ENCODE assay signal across 8 cellular contexts in genomic region chr22:41910050-41910598, GRCh38. TPM values are rescaled to one million over a fixed set of nuclear protein-coding genes. Genes with fewer than 3 reads are reported as not detected.
DNase-seq lines count a peak whose midpoint lies in the region; ATAC-seq and TF ChIP-seq lines count a peak whose summit lies in the region.

No MANE protein-coding gene starts in this region.

- H3K27me3 ChIP-seq in endodermal cell (ENCODE audit: control insufficient read depth, insufficient read depth, low read length, poor library complexity, severe bottlenecking) (peaks cover 67% of the 10 kb centered on the region), vagina (peaks cover 17% of the 10 kb centered on the region)

- H3K4me3 Mint-ChIP-seq in stimulated activated naive CD8-positive, alpha-beta T cell treated with anti-CD3 and anti-CD28 coated beads, Interleukin-15, amount 100 ng/mL, for 72 hours = peak overlapping the region; percentile 39 to 68
- no peak overlapping the region for H3K4me3 Mint-ChIP-seq in endodermal cell

- H3K9ac ChIP-seq in endodermal cell (ENCODE audit: extremely low read depth, low read length, poor library complexity, severe bottlenecking) = no peak overlapping the region

- H3K4me1 Mint-ChIP-seq in stimulated activated naive CD8-positive, alpha-beta T cell treated with anti-CD3 and anti-CD28 coated beads, Interleukin-15, amount 100 ng/mL, for 72 hours = peaks cover 58% of the 10 kb centered on the region
- peaks cover 4% of the 10 kb centered on the region for H3K4me1 Mint-ChIP-seq in endodermal cell

- peak; percentile 1 for ATAC-seq in stimulated activated naive CD8-positive, alpha-beta T cell treated with anti-CD3 and anti-CD28 coated beads, Interleukin-15, amount 100 ng/mL, for 72 hours
- no peak for ATAC-seq in stimulated activated naive CD8-positive, alpha-beta T cell treated with anti-CD3 and anti-CD28 coated beads, Interleukin-15, Interleukin-2, amounts not matched to agents 100 U/mL and 50 U/mL, for 24 hours
- no peak for ATAC-seq in HG02973 (IDR thresholded peaks at IDR 0.05; ENCODE audit: unreplicated experiment)

- TF ChIP-seq CTCF in endodermal cell (conservative IDR thresholded peaks at IDR 0.05) = no peak
- no peak for TF ChIP-seq CTCF in vagina (IDR thresholded peaks at IDR 0.05)

- no peaks in the 10 kb centered on the region for H3K9me3 ChIP-seq in endodermal cell (ENCODE audit: control insufficient read depth, low read length)
- H3K9me3 ChIP-seq in mesodermal cell (ENCODE audit: control insufficient read depth, low read length) = no peaks in the 10 kb centered on the region
- no peaks in the 10 kb centered on the region for H3K9me3 ChIP-seq in vagina

- peaks cover 5% of the 10 kb centered on the region for H3K4me1 ChIP-seq in endodermal cell (ENCODE audit: control insufficient read depth, insufficient read depth, low read length)
- peaks cover 15% of the 10 kb centered on the region for H3K4me1 ChIP-seq in mesodermal cell (ENCODE audit: control insufficient read depth, insufficient read depth, low read length, poor library complexity, severe bottlenecking)
- peaks cover 26% of the 10 kb centered on the region for H3K4me1 ChIP-seq in vagina

- H3K27ac Mint-ChIP-seq in stimulated activated naive CD8-positive, alpha-beta T cell treated with anti-CD3 and anti-CD28 coated beads, Interleukin-15, amount 100 ng/mL, for 72 hours = no peak overlapping the region
- no peak overlapping the region for H3K27ac Mint-ChIP-seq in endodermal cell

- 3 to 5% methylated on average over 38 to 76 of the region's 76 CpGs for WGBS in endodermal cell (ENCODE audit: insufficient coverage in 1 of 2, insufficient read length in 1 of 2), 2 experiments
- WGBS in mesodermal cell (ENCODE audit: insufficient coverage in 2 of 2), 2 experiments = 2% methylated on average over 62 to 73 of the region's 76 CpGs

- H3K36me3 Mint-ChIP-seq in endodermal cell (ENCODE audit: low read depth) = peaks cover 12% of the 10 kb centered on the region

- H3K36me3 ChIP-seq in endodermal cell (ENCODE audit: control insufficient read depth, insufficient read depth, low read length) = no peaks in the 10 kb centered on the region
- H3K36me3 ChIP-seq in mesodermal cell (ENCODE audit: control insufficient read depth, insufficient read depth, low read length) = peaks cover 20% of the 10 kb centered on the region
- H3K36me3 ChIP-seq in vagina = peaks cover 0 to 16% of the 10 kb centered on the region in 2 donors

- no peaks in the 10 kb centered on the region for H3K9me3 Mint-ChIP-seq in stimulated activated naive CD8-positive, alpha-beta T cell treated with anti-CD3 and anti-CD28 coated beads, Interleukin-15, amount 100 ng/mL, for 72 hours
- H3K9me3 Mint-ChIP-seq in endodermal cell = no peaks in the 10 kb centered on the region

- no peak for TF ChIP-seq POLR2A in vagina (IDR thresholded peaks at IDR 0.05)

- H3K4me3 ChIP-seq in endodermal cell (ENCODE audit: low read length) (no peak overlapping the region), mesodermal cell (ENCODE audit: extremely low read depth, insufficient read depth, low read length, poor library complexity, severe bottlenecking) (peak overlapping the region; percentile 19), vagina (peak overlapping the region; percentile 21 to 40)

- intact Hi-C loops in vagina (cut with DNase I) = no loop called here

- DNase-seq in stimulated activated naive CD8-positive, alpha-beta T cell treated with anti-CD3 and anti-CD28 coated beads, Interleukin-15, amount 100 ng/mL, for 72 hours = no peak
- DNase-seq in stimulated activated naive CD8-positive, alpha-beta T cell treated with anti-CD3 and anti-CD28 coated beads, Interleukin-15, Interleukin-2, amounts not matched to agents 100 U/mL and 50 U/mL, for 24 hours = no peak
- DNase-seq in endodermal cell (peak; percentile 88), vagina (ENCODE audit: extremely low spot score in 2 of 2) (no peak), OCI-M2 (lab: John Stamatoyannopoulos, UW; ENCODE audit: unreplicated experiment) (no peak), NCI-H1694 (lab: John Stamatoyannopoulos, UW) (no peak)

- no peak overlapping the region for H3K27ac ChIP-seq in endodermal cell (ENCODE audit: low read depth, low read length)
- H3K27ac ChIP-seq in mesodermal cell (ENCODE audit: low read depth, low read length, severe bottlenecking) = no peak overlapping the region
- no peak overlapping the region for H3K27ac ChIP-seq in vagina

- peaks cover 43% of the 10 kb centered on the region for H3K27me3 Mint-ChIP-seq in stimulated activated naive CD8-positive, alpha-beta T cell treated with anti-CD3 and anti-CD28 coated beads, Interleukin-15, amount 100 ng/mL, for 72 hours
- peaks cover 54% of the 10 kb centered on the region for H3K27me3 Mint-ChIP-seq in endodermal cell (ENCODE audit: insufficient read depth)

RNA-seq across cellular contexts. Expression of gene SHISA8, which starts 4.8 kb away (rescaled TPM):
- total RNA-seq in endodermal cell (under 1 TPM in 1 of 2 donors, not detected in 1; 0.58 TPM), vagina (not detected)
- polyA plus RNA-seq in endodermal cell (2013, experiment 1 of 2) = 0.57 TPM
- polyA plus RNA-seq in endodermal cell (2013, experiment 2 of 2) = 0.70 TPM
- polyA plus RNA-seq in mesodermal cell (2013, experiment 1 of 2) = not detected
- not detected for polyA plus RNA-seq in mesodermal cell (2013, experiment 2 of 2)

RNA-seq across cellular contexts. Expression of gene TNFRSF13C, which starts 16.5 kb away (rescaled TPM):
- 1 to 10 TPM; 1.7 to 3.3 TPM for total RNA-seq in endodermal cell
- 3.1 TPM for polyA plus RNA-seq in endodermal cell (2013, experiment 1 of 2)
- polyA plus RNA-seq in endodermal cell (2013, experiment 2 of 2) = 2.4 TPM
- 0.92 TPM for polyA plus RNA-seq in mesodermal cell (2013, experiment 1 of 2)
- polyA plus RNA-seq in mesodermal cell (2013, experiment 2 of 2) = 1.1 TPM
- total RNA-seq in vagina = not detected

RNA-seq across cellular contexts. Expression of gene CENPM, which starts 36.8 kb away (rescaled TPM):
- 10 to 100 TPM; 28.5 to 43.1 TPM for total RNA-seq in endodermal cell
- 32.1 TPM for polyA plus RNA-seq in endodermal cell (2013, experiment 1 of 2)
- 32.0 TPM for polyA plus RNA-seq in endodermal cell (2013, experiment 2 of 2)
- polyA plus RNA-seq in mesodermal cell (2013, experiment 1 of 2) = 14.5 TPM
- 14.1 TPM for polyA plus RNA-seq in mesodermal cell (2013, experiment 2 of 2)
- not detected for total RNA-seq in vagina

RNA-seq across cellular contexts. Expression of gene SEPTIN3, which starts 59.1 kb away (rescaled TPM):
- 10 to 100 TPM; 10.9 to 13.9 TPM for total RNA-seq in endodermal cell
- 62.4 TPM for polyA plus RNA-seq in endodermal cell (2013, experiment 1 of 2)
- 55.8 TPM for polyA plus RNA-seq in endodermal cell (2013, experiment 2 of 2)
- 6.2 TPM for polyA plus RNA-seq in mesodermal cell (2013, experiment 1 of 2)
- 3.4 TPM for polyA plus RNA-seq in mesodermal cell (2013, experiment 2 of 2)
- total RNA-seq in vagina = 1.5 TPM
